In genomic region chr4:109648997-109649575, GRCh38 we compare ENCODE assay signal across 17 cellular contexts. TPM values are rescaled to one million over a fixed set of nuclear protein-coding genes. Genes with fewer than 3 reads are reported as not detected.
DNase-seq lines count a peak whose midpoint lies in the region; ATAC-seq lines count a peak whose summit lies in the region.
"Had no signal": no experiment of that assay in that cellular context is flagged by ENCODE, and none has a peak within 500 bp of the region (broad histone marks: within the 10 kb centered on the region; RNA-seq: fewer than 3 reads in every experiment).

No MANE protein-coding gene starts in this region.

- H3K4me3 Mint-ChIP-seq in activated T-cell treated with anti-CD3 and anti-CD28 coated beads, Interleukin-2, amount 50 U/mL, for 72 hours: peak overlapping the region; percentile 47 to 79
- peak overlapping the region in 2 of 3 donors; percentile 68 to 70 for H3K4me3 Mint-ChIP-seq in T-cell
- H3K4me3 Mint-ChIP-seq in activated naive CD8-positive, alpha-beta T cell treated with anti-CD3 and anti-CD28 coated beads, Interleukin-2, amount 50 U/mL, for 24 hours: peak overlapping the region; percentile 13
- no peak overlapping the region for H3K4me3 Mint-ChIP-seq in stimulated activated effector memory CD8-positive, alpha-beta T cell treated with anti-CD3 and anti-CD28 coated beads, Interleukin-12 subunit alpha, Interleukin-12 subunit beta, amount 100 ng/mL, for 72 hours

- H3K27ac Mint-ChIP-seq in activated T-cell treated with anti-CD3 and anti-CD28 coated beads, Interleukin-2, amount 50 U/mL, for 72 hours: peak overlapping the region; percentile 81
- peak overlapping the region; percentile 91 to 94 for H3K27ac Mint-ChIP-seq in T-cell
- H3K27ac Mint-ChIP-seq in activated naive CD8-positive, alpha-beta T cell treated with anti-CD3 and anti-CD28 coated beads, Interleukin-2, amount 50 U/mL, for 24 hours: peak overlapping the region; percentile 83
- peak overlapping the region; percentile 56 for H3K27ac Mint-ChIP-seq in stimulated activated effector memory CD8-positive, alpha-beta T cell treated with anti-CD3 and anti-CD28 coated beads, Interleukin-12 subunit alpha, Interleukin-12 subunit beta, amount 100 ng/mL, for 72 hours

- ATAC-seq in activated T-cell treated with anti-CD3 and anti-CD28 coated beads, Interleukin-2, amount 50 U/mL, for 72 hours (replicated peaks in 1 of 2): no peak
- peak; percentile 19 to 58 (median 33) for ATAC-seq in T-cell (replicated peaks in 1 of 4)
- no peak for ATAC-seq in activated naive CD8-positive, alpha-beta T cell treated with anti-CD3 and anti-CD28 coated beads, Interleukin-2, amount 50 U/mL, for 24 hours
- no peak for ATAC-seq in stimulated activated effector memory CD8-positive, alpha-beta T cell treated with anti-CD3 and anti-CD28 coated beads, Interleukin-12 subunit alpha, Interleukin-12 subunit beta, amount 100 ng/mL, for 72 hours
- no peak for ATAC-seq in Right ventricle myocardium superior (ENCODE audit: poor library complexity)
- no peak for ATAC-seq in GM18868 (IDR thresholded peaks at IDR 0.05; ENCODE audit: unreplicated experiment)

- H3K36me3 Mint-ChIP-seq in activated T-cell treated with anti-CD3 and anti-CD28 coated beads, Interleukin-2, amount 50 U/mL, for 72 hours (ENCODE audit: insufficient read depth in 2 of 2): peaks cover 10 to 14% of the 10 kb centered on the region in 2 donors
- H3K36me3 Mint-ChIP-seq in T-cell: peaks cover 27% of the 10 kb centered on the region
- peaks cover 39% of the 10 kb centered on the region for H3K36me3 Mint-ChIP-seq in activated naive CD8-positive, alpha-beta T cell treated with anti-CD3 and anti-CD28 coated beads, Interleukin-2, amount 50 U/mL, for 24 hours (ENCODE audit: low read depth)
- no peaks in the 10 kb centered on the region for H3K36me3 Mint-ChIP-seq in stimulated activated effector memory CD8-positive, alpha-beta T cell treated with anti-CD3 and anti-CD28 coated beads, Interleukin-12 subunit alpha, Interleukin-12 subunit beta, amount 100 ng/mL, for 72 hours

- intact Hi-C loops in Right ventricle myocardium superior (cut with DNase I): no loop called here

- DNase-seq in activated T-cell treated with anti-CD3 and anti-CD28 coated beads, Interleukin-2, amount 50 U/mL, for 72 hours: no peak
- no peak for DNase-seq in activated T-cell treated with anti-CD3 and anti-CD28 coated beads, Interleukin-2, amount 50 U/mL, for 48 hours
- DNase-seq in T-cell: no peak
- no peak for DNase-seq in activated naive CD8-positive, alpha-beta T cell treated with anti-CD3 and anti-CD28 coated beads, Interleukin-2, amount 50 U/mL, for 24 hours
- DNase-seq in stimulated activated effector memory CD8-positive, alpha-beta T cell treated with anti-CD3 and anti-CD28 coated beads, Interleukin-12 subunit alpha, Interleukin-12 subunit beta, amount 100 ng/mL, for 72 hours (ENCODE audit: low spot score in 2 of 2): no peak
- DNase-seq in Right ventricle myocardium superior: no peak
- no peak for DNase-seq in NCI-H526 treated with DMSO at 0.1 percent for 48 hours (lab: John Stamatoyannopoulos, UW)
- DNase-seq: ACHN; activated effector memory CD4-positive, alpha-beta T cell treated with anti-CD3 and anti-CD28 coated beads, Interleukin-2, amount 50 U/mL, for 16 hours; KG1; left ventricle myocardium inferior; NCI-H1930; NCI-H345; NK-92 treated with Interleukin-12 subunit alpha and Interleukin-12 subunit beta, amount 100 ng/mL, for 24 hours; stimulated activated CD8-positive, alpha-beta memory T cell treated with anti-CD3 and anti-CD28 coated beads, Interleukin-4, amount 100 ng/mL, for 48 hours; testis had no signal

- peaks cover 4 to 9% of the 10 kb centered on the region in 2 donors for H3K9me3 Mint-ChIP-seq in activated T-cell treated with anti-CD3 and anti-CD28 coated beads, Interleukin-2, amount 50 U/mL, for 72 hours
- H3K9me3 Mint-ChIP-seq in T-cell: peaks cover 0 to 22% (median 0%) of the 10 kb centered on the region in 3 donors
- peaks cover 18% of the 10 kb centered on the region for H3K9me3 Mint-ChIP-seq in activated naive CD8-positive, alpha-beta T cell treated with anti-CD3 and anti-CD28 coated beads, Interleukin-2, amount 50 U/mL, for 24 hours
- H3K9me3 Mint-ChIP-seq in stimulated activated effector memory CD8-positive, alpha-beta T cell treated with anti-CD3 and anti-CD28 coated beads, Interleukin-12 subunit alpha, Interleukin-12 subunit beta, amount 100 ng/mL, for 72 hours: peaks cover 5% of the 10 kb centered on the region

- POLR2A ChIA-PET in T-cell (lab: Charles Lee): interaction anchor here (0.6 to 1.0 kb wide), 10 partner anchors 10 to 89 kb away, joined by 3 to 11 read pairs (median 6); partner anchors contain the start of gene MCUB (in 1 of the 2)

- no peaks in the 10 kb centered on the region for H3K27me3 Mint-ChIP-seq in activated T-cell treated with anti-CD3 and anti-CD28 coated beads, Interleukin-2, amount 50 U/mL, for 72 hours (ENCODE audit: low read depth)
- H3K27me3 Mint-ChIP-seq in T-cell: no peaks in the 10 kb centered on the region
- no peaks in the 10 kb centered on the region for H3K27me3 Mint-ChIP-seq in activated naive CD8-positive, alpha-beta T cell treated with anti-CD3 and anti-CD28 coated beads, Interleukin-2, amount 50 U/mL, for 24 hours

- CTCF ChIA-PET in T-cell (lab: Charles Lee): interaction anchor here (0.6 to 1.5 kb wide), 10 partner anchors 10 to 526 kb away, joined by 3 to 10 read pairs (median 5); partner anchors contain the start of genes CASP6 (in 1 of the 2) and MCUB (in 1 of the 2)

- H3K4me1 Mint-ChIP-seq in activated T-cell treated with anti-CD3 and anti-CD28 coated beads, Interleukin-2, amount 50 U/mL, for 72 hours (ENCODE audit: low read depth): peaks cover 32% of the 10 kb centered on the region
- H3K4me1 Mint-ChIP-seq in T-cell: peaks cover 35 to 48% (median 45%) of the 10 kb centered on the region in 3 donors
- peaks cover 41% of the 10 kb centered on the region for H3K4me1 Mint-ChIP-seq in activated naive CD8-positive, alpha-beta T cell treated with anti-CD3 and anti-CD28 coated beads, Interleukin-2, amount 50 U/mL, for 24 hours
- peaks cover 25% of the 10 kb centered on the region for H3K4me1 Mint-ChIP-seq in stimulated activated effector memory CD8-positive, alpha-beta T cell treated with anti-CD3 and anti-CD28 coated beads, Interleukin-12 subunit alpha, Interleukin-12 subunit beta, amount 100 ng/mL, for 72 hours

RNA-seq across cellular contexts. Expression of gene CASP6, which starts 54.2 kb away (rescaled TPM):
- 10 to 100 TPM; 25.1 to 30.3 TPM for total RNA-seq in activated T-cell treated with anti-CD3 and anti-CD28 coated beads, Interleukin-2, amount 50 U/mL, for 72 hours
- 10 to 100 TPM; 16.8 to 23.2 (median 18.3) TPM for total RNA-seq in T-cell
- total RNA-seq in Right ventricle myocardium superior: 7.0 TPM

Comparison
In these comparisons a context has a peak if more than half of its experiments do, and no peak if none do; other contexts are left out.
1. ATAC-seq: peak in T-cell (4 of 4); none in activated T-cell treated with anti-CD3 and anti-CD28 coated beads, Interleukin-2, amount 50 U/mL, for 72 hours (0 of 2), activated naive CD8-positive, alpha-beta T cell treated with anti-CD3 and anti-CD28 coated beads, Interleukin-2, amount 50 U/mL, for 24 hours (single experiment), stimulated activated effector memory CD8-positive, alpha-beta T cell treated with anti-CD3 and anti-CD28 coated beads, Interleukin-12 subunit alpha, Interleukin-12 subunit beta, amount 100 ng/mL, for 72 hours (single experiment), Right ventricle myocardium superior (single experiment) and GM18868 (single experiment).
2. Peak in every context shown above with its lines, with median percentiles within 50 percentile points of each other: H3K27ac Mint-ChIP-seq.